In the genomic region with DNA sequence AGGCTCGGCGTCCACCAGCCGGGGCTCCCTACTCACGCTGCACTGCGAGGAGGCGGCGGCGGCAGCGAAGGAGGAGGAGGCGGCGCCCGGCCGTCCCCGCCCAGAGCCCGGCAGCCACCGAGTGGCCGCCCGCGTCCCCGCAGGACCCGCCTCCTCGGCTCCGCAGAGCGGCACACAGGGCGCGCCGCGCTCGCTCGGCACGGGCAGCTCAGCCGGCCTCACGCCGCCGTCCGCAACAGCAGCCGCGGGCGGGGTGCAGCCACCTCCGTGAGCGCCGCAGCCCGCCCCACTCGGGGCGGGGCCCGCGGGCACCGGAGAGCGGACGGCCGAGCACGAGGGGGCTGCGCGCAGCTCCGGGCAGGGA, we compare ENCODE assay signal across 8 cellular contexts. TPM values are rescaled to one million over a fixed set of nuclear protein-coding genes. Genes with fewer than 3 reads are reported as not detected.
DNase-seq lines count a peak whose midpoint lies in the region; ATAC-seq and TF ChIP-seq lines count a peak whose summit lies in the region.

A gene (minus strand): TSS at position 46 of the 364 bp plus-strand sequence. CDS start 52,952 bp downstream, outside the sequence.

- TF ChIP-seq CTCF in activated B cell treated with CpG ODN at 0.5 μM for 24 hours (IDR thresholded peaks at IDR 0.05) (no peak), cardiac fibroblast (IDR thresholded peaks at IDR 0.05; ENCODE audit: low read depth, low read length) (no peak)

- peak; percentile 52 for ATAC-seq in GM18517 (IDR thresholded peaks at IDR 0.05; ENCODE audit: unreplicated experiment)
- peak; percentile 50 for ATAC-seq in HG03039 (IDR thresholded peaks at IDR 0.05; ENCODE audit: unreplicated experiment)
- ATAC-seq in activated B cell treated with CpG ODN at 0.5 μM for 24 hours (ENCODE audit: low read depth): peak; percentile 64

- peak within 1 kb of the TSS; percentile 94 for H3K27ac Mint-ChIP-seq in activated B cell treated with CpG ODN at 0.5 μM for 24 hours

- DNase-seq in 8988T: peak; percentile 73
- peak; percentile 72 for DNase-seq in NCI-H2171 treated with DMSO at 0.1 percent for 48 hours (lab: John Stamatoyannopoulos, UW)
- DNase-seq in activated B cell treated with CpG ODN at 0.5 μM for 24 hours: peak; percentile 91
- peak; percentile 80 to 92 for DNase-seq in cardiac fibroblast (ENCODE audit: low read depth in 2 of 2)
- DNase-seq in iris pigment epithelial cell (ENCODE audit: low read depth): peak; percentile 89
- peak; percentile 40 to 73 (median 60) for DNase-seq in stimulated activated CD4-positive, alpha-beta T cell treated with anti-CD3 and anti-CD28 coated beads, Interleukin-12 subunit alpha, Interleukin-12 subunit beta, amount 100 ng/mL, for 48 hours (ENCODE audit: low read depth in 2 of 3, low spot score in 1 of 3)

- peak within 1 kb of the TSS; percentile 96 for H3K4me3 Mint-ChIP-seq in activated B cell treated with CpG ODN at 0.5 μM for 24 hours

- peak within 1 kb of the TSS; percentile 84 to 91 for H3K4me3 ChIP-seq in cardiac fibroblast (replicated peaks in 1 of 2; ENCODE audit: low read depth in 2 of 2, low read length in 2 of 2)

- H3K4me1 Mint-ChIP-seq in activated B cell treated with CpG ODN at 0.5 μM for 24 hours: peaks cover 46% of the 10 kb centered on the region

- CTCF ChIA-PET in activated B cell treated with CpG ODN at 0.5 μM for 24 hours (lab: Charles Lee): interaction anchor here (0.6 to 2.8 kb wide), 19 partner anchors 14 to 545 kb away, joined by 3 to 15 read pairs (median 5); no protein-coding TSS in a partner anchor

- H3K9me3 Mint-ChIP-seq in activated B cell treated with CpG ODN at 0.5 μM for 24 hours: peaks cover 5% of the 10 kb centered on the region

- POLR2A ChIA-PET in activated B cell treated with CpG ODN at 0.5 μM for 24 hours (lab: Charles Lee): interaction anchor here (0.6 to 5.2 kb wide), 71 partner anchors 10 to 760 kb away, joined by 3 to 115 read pairs (median 7); a partner anchor contains a TSS

- no peaks in the 10 kb centered on the region for H3K27me3 Mint-ChIP-seq in activated B cell treated with CpG ODN at 0.5 μM for 24 hours

- H3K36me3 Mint-ChIP-seq in activated B cell treated with CpG ODN at 0.5 μM for 24 hours (ENCODE audit: low read depth): peaks cover 27% of the 10 kb centered on the region

- intact Hi-C loops in activated B cell treated with CpG ODN at 0.5 μM for 24 hours (cut with micrococcal nuclease): loop anchor here (1.0 to 5.0 kb wide), 18 partner anchors 12 to 544 kb away; a partner anchor contains a TSS

RNA-seq across cellular contexts. Expression of the gene that starts here (rescaled TPM):
- total RNA-seq in activated B cell treated with CpG ODN at 0.5 μM for 24 hours: 110 and 136 TPM in 2 replicates

Comparison
In these comparisons a context has a peak if more than half of its experiments do, and no peak if none do; other contexts are left out.
1. Peak in every context shown above with its lines: DNase-seq, ATAC-seq and H3K4me3 ChIP-seq.